Comparison of ENCODE assay signal across 1 cellular context in the genomic region with DNA sequence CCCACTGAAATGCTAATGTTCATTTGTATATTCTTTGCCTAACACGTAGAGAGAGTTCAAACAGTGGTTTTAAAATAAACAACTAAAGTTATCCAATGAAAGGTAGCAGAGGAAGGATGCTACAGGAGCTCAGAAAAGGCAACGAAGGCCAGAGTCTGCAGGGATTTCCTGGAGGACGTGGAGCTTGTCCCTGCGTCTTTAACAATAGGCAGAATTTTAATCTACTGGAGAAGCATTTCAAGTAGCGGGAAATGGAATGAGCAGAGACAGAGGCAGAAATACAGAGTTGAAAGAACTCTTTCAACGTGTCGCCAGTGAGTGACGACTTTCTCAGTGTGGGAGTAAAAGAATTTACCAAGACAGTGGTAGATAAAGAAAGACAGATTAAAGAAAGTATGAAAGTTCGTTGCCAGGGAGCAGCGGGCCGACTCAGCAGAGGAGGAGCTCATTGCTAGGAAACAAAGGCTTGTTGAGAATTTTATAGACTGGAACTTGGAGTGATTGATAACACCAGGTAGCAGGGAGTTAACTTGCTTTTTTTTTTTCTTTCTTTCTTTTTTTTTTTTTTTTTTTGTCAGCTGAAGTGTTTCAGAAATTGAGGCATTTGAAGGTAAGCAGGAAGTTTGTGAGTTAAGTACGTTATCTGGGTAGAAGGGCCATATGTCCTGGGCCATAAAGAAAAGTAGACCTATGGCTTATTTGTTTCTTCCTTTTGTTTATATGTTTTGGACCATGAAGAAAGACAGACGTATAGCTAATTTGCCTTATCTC.
TF ChIP-seq lines count a peak whose summit lies in the region.

No MANE protein-coding gene starts in this region.

TF ChIP-seq in K562, 482 proteins besides CTCF, POLR2A, EP300 and RAD21 (continued from another document and continues in another):
- TF ChIP-seq, protein P1, sequence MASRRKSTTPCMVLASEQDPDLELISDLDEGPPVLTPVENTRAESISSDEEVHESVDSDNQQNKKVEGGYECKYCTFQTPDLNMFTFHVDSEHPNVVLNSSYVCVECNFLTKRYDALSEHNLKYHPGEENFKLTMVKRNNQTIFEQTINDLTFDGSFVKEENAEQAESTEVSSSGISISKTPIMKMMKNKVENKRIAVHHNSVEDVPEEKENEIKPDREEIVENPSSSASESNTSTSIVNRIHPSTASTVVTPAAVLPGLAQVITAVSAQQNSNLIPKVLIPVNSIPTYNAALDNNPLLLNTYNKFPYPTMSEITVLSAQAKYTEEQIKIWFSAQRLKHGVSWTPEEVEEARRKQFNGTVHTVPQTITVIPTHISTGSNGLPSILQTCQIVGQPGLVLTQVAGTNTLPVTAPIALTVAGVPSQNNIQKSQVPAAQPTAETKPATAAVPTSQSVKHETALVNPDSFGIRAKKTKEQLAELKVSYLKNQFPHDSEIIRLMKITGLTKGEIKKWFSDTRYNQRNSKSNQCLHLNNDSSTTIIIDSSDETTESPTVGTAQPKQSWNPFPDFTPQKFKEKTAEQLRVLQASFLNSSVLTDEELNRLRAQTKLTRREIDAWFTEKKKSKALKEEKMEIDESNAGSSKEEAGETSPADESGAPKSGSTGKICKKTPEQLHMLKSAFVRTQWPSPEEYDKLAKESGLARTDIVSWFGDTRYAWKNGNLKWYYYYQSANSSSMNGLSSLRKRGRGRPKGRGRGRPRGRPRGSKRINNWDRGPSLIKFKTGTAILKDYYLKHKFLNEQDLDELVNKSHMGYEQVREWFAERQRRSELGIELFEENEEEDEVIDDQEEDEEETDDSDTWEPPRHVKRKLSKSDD (conservative IDR thresholded peaks at IDR 0.05; ENCODE audit: low read length) = no peak
- TF ChIP-seq, protein P2, sequence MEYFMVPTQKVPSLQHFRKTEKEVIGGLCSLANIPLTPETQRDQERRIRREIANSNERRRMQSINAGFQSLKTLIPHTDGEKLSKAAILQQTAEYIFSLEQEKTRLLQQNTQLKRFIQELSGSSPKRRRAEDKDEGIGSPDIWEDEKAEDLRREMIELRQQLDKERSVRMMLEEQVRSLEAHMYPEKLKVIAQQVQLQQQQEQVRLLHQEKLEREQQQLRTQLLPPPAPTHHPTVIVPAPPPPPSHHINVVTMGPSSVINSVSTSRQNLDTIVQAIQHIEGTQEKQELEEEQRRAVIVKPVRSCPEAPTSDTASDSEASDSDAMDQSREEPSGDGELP (CRISPR knock-in tag; IDR thresholded peaks at IDR 0.05; ENCODE audit: borderline replicate concordance) = no peak
- TF ChIP-seq NR2C2 (CRISPR knock-in tag; IDR thresholded peaks at IDR 0.05) (no peak), NR2C2 (tag; IDR thresholded peaks at IDR 0.05) (peak; percentile 12; the same call in 1 of the 2 replicates), SMARCB1 (IDR thresholded peaks at IDR 0.05; ENCODE audit: insufficient read length, low read depth) (peak; percentile 78), ZNF23 (CRISPR knock-in tag; IDR thresholded peaks at IDR 0.05) (0 out of 2 replicates have a peak, but pooled peaks have one; percentile 0), SIN3A (IDR thresholded peaks at IDR 0.05; ENCODE audit: borderline replicate concordance in 2 of 2, control insufficient read depth in 1 of 2, low read depth in 2 of 2, low read length in 2 of 2) (no peak), ZEB2 (IDR thresholded peaks at IDR 0.05) (0 out of 2 replicates have a peak, but pooled peaks have one; percentile 34), POLR2B (IDR thresholded peaks at IDR 0.05; ENCODE audit: low read depth, partially characterized antibody) (peak; percentile 71), ATF1 (CRISPR knock-in tag; IDR thresholded peaks at IDR 0.05) (no peak), ATF1 (tag; IDR thresholded peaks at IDR 0.05) (peak; percentile 91), ZNF263 (CRISPR knock-in tag; IDR thresholded peaks at IDR 0.05; ENCODE audit: borderline replicate concordance) (peak; percentile 11; the same call in 1 of the 2 replicates), ZC3H8 (IDR thresholded peaks at IDR 0.05) (no peak), RBBP5 (IDR thresholded peaks at IDR 0.05; ENCODE audit: borderline replicate concordance, insufficient read depth, low read length, poor library complexity, severe bottlenecking) (peak; percentile 9), SMARCE1 (IDR thresholded peaks at IDR 0.05) (peak; percentile 55), MAFK (IDR thresholded peaks at IDR 0.05; ENCODE audit: low read length) (peak; percentile 49), ZNF316 (IDR thresholded peaks at IDR 0.05) (peak; percentile 22; the same call in 1 of the 2 replicates), CREM (IDR thresholded peaks at IDR 0.05; ENCODE audit: low read depth) (peak; percentile 97), ZNF197 (CRISPR knock-in tag; IDR thresholded peaks at IDR 0.05; ENCODE audit: low read depth) (peak; percentile 46), CBFA2T2 (conservative IDR thresholded peaks at IDR 0.05) (no peak), TARDBP (IDR thresholded peaks at IDR 0.05) (0 out of 2 replicates have a peak, but pooled peaks have one; percentile 20), PRPF4 (IDR thresholded peaks at IDR 0.05; ENCODE audit: insufficient read depth, low read depth, low read length, poor library complexity, severe bottlenecking) (no peak)
- TF ChIP-seq, protein P3, sequence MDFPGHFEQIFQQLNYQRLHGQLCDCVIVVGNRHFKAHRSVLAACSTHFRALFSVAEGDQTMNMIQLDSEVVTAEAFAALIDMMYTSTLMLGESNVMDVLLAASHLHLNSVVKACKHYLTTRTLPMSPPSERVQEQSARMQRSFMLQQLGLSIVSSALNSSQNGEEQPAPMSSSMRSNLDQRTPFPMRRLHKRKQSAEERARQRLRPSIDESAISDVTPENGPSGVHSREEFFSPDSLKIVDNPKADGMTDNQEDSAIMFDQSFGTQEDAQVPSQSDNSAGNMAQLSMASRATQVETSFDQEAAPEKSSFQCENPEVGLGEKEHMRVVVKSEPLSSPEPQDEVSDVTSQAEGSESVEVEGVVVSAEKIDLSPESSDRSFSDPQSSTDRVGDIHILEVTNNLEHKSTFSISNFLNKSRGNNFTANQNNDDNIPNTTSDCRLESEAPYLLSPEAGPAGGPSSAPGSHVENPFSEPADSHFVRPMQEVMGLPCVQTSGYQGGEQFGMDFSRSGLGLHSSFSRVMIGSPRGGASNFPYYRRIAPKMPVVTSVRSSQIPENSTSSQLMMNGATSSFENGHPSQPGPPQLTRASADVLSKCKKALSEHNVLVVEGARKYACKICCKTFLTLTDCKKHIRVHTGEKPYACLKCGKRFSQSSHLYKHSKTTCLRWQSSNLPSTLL (IDR thresholded peaks at IDR 0.05) = no peak
- TF ChIP-seq, protein P4, sequence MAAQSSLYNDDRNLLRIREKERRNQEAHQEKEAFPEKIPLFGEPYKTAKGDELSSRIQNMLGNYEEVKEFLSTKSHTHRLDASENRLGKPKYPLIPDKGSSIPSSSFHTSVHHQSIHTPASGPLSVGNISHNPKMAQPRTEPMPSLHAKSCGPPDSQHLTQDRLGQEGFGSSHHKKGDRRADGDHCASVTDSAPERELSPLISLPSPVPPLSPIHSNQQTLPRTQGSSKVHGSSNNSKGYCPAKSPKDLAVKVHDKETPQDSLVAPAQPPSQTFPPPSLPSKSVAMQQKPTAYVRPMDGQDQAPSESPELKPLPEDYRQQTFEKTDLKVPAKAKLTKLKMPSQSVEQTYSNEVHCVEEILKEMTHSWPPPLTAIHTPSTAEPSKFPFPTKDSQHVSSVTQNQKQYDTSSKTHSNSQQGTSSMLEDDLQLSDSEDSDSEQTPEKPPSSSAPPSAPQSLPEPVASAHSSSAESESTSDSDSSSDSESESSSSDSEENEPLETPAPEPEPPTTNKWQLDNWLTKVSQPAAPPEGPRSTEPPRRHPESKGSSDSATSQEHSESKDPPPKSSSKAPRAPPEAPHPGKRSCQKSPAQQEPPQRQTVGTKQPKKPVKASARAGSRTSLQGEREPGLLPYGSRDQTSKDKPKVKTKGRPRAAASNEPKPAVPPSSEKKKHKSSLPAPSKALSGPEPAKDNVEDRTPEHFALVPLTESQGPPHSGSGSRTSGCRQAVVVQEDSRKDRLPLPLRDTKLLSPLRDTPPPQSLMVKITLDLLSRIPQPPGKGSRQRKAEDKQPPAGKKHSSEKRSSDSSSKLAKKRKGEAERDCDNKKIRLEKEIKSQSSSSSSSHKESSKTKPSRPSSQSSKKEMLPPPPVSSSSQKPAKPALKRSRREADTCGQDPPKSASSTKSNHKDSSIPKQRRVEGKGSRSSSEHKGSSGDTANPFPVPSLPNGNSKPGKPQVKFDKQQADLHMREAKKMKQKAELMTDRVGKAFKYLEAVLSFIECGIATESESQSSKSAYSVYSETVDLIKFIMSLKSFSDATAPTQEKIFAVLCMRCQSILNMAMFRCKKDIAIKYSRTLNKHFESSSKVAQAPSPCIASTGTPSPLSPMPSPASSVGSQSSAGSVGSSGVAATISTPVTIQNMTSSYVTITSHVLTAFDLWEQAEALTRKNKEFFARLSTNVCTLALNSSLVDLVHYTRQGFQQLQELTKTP (IDR thresholded peaks at IDR 0.05; ENCODE audit: low read depth in 1 of 2, partially characterized antibody in 2 of 2) = peak in 1 of 2 experiments; percentile 75
- TF ChIP-seq, protein P5, sequence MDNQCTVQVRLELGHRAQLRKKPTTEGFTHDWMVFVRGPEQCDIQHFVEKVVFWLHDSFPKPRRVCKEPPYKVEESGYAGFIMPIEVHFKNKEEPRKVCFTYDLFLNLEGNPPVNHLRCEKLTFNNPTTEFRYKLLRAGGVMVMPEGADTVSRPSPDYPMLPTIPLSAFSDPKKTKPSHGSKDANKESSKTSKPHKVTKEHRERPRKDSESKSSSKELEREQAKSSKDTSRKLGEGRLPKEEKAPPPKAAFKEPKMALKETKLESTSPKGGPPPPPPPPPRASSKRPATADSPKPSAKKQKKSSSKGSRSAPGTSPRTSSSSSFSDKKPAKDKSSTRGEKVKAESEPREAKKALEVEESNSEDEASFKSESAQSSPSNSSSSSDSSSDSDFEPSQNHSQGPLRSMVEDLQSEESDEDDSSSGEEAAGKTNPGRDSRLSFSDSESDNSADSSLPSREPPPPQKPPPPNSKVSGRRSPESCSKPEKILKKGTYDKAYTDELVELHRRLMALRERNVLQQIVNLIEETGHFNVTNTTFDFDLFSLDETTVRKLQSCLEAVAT (IDR thresholded peaks at IDR 0.05) = peak; percentile 77 to 85
- TF ChIP-seq, protein P6, sequence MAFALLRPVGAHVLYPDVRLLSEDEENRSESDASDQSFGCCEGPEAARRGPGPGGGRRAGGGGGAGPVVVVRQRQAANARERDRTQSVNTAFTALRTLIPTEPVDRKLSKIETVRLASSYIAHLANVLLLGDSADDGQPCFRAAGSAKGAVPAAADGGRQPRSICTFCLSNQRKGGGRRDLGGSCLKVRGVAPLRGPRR (CRISPR knock-in tag; IDR thresholded peaks at IDR 0.05) = no peak
- TF ChIP-seq, protein P7, sequence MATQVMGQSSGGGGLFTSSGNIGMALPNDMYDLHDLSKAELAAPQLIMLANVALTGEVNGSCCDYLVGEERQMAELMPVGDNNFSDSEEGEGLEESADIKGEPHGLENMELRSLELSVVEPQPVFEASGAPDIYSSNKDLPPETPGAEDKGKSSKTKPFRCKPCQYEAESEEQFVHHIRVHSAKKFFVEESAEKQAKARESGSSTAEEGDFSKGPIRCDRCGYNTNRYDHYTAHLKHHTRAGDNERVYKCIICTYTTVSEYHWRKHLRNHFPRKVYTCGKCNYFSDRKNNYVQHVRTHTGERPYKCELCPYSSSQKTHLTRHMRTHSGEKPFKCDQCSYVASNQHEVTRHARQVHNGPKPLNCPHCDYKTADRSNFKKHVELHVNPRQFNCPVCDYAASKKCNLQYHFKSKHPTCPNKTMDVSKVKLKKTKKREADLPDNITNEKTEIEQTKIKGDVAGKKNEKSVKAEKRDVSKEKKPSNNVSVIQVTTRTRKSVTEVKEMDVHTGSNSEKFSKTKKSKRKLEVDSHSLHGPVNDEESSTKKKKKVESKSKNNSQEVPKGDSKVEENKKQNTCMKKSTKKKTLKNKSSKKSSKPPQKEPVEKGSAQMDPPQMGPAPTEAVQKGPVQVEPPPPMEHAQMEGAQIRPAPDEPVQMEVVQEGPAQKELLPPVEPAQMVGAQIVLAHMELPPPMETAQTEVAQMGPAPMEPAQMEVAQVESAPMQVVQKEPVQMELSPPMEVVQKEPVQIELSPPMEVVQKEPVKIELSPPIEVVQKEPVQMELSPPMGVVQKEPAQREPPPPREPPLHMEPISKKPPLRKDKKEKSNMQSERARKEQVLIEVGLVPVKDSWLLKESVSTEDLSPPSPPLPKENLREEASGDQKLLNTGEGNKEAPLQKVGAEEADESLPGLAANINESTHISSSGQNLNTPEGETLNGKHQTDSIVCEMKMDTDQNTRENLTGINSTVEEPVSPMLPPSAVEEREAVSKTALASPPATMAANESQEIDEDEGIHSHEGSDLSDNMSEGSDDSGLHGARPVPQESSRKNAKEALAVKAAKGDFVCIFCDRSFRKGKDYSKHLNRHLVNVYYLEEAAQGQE (CRISPR knock-in tag; IDR thresholded peaks at IDR 0.05; ENCODE audit: low read depth) = 0 out of 2 replicates have a peak, but pooled peaks have one; percentile 9
- TF ChIP-seq, protein P8, sequence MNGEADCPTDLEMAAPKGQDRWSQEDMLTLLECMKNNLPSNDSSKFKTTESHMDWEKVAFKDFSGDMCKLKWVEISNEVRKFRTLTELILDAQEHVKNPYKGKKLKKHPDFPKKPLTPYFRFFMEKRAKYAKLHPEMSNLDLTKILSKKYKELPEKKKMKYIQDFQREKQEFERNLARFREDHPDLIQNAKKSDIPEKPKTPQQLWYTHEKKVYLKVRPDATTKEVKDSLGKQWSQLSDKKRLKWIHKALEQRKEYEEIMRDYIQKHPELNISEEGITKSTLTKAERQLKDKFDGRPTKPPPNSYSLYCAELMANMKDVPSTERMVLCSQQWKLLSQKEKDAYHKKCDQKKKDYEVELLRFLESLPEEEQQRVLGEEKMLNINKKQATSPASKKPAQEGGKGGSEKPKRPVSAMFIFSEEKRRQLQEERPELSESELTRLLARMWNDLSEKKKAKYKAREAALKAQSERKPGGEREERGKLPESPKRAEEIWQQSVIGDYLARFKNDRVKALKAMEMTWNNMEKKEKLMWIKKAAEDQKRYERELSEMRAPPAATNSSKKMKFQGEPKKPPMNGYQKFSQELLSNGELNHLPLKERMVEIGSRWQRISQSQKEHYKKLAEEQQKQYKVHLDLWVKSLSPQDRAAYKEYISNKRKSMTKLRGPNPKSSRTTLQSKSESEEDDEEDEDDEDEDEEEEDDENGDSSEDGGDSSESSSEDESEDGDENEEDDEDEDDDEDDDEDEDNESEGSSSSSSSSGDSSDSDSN (IDR thresholded peaks at IDR 0.05; ENCODE audit: borderline replicate concordance in 1 of 2, low read depth in 2 of 2, low read length in 2 of 2) = peak in 1 of 2 experiments; percentile 27; a peak in 1 of 4 replicates
